In genomic region chr1:180515857-180516388, GRCh38 we compare ENCODE assay signal across 8 cellular contexts. TPM values are rescaled to one million over a fixed set of nuclear protein-coding genes. Genes with fewer than 3 reads are reported as not detected.
DNase-seq lines count a peak whose midpoint lies in the region; ATAC-seq and TF ChIP-seq lines count a peak whose summit lies in the region.

No MANE protein-coding gene starts in this region.

- peak; percentile 81 for TF ChIP-seq CTCF in AG09319 (IDR thresholded peaks at IDR 0.05; ENCODE audit: low read depth, low read length)
- peak; percentile 52 for TF ChIP-seq CTCF in WI38 (IDR thresholded peaks at IDR 0.05; ENCODE audit: low read depth, low read length)
- peak; percentile 84 for TF ChIP-seq CTCF in cardiac fibroblast (IDR thresholded peaks at IDR 0.05; ENCODE audit: low read depth, low read length)
- TF ChIP-seq CTCF in kidney epithelial cell (IDR thresholded peaks at IDR 0.05; ENCODE audit: insufficient read depth, low read length, poor library complexity, severe bottlenecking): peak; percentile 80

- DNase-seq in AG09319 (ENCODE audit: extremely low read depth, low read depth) (peak; percentile 63), NCI-H2227 treated with DMSO at 0.1 percent for 48 hours (lab: John Stamatoyannopoulos, UW) (peak; percentile 95), cardiac fibroblast (ENCODE audit: low read depth in 2 of 2) (peak; percentile 84 to 92), kidney epithelial cell (ENCODE audit: low read depth) (no peak)
- DNase-seq in stimulated activated CD4-positive, alpha-beta T cell treated with anti-CD3 and anti-CD28 coated beads, Interleukin-4, amount 100 ng/mL, for 1 hour: peak; percentile 33

- no peaks in the 10 kb centered on the region for H3K36me3 ChIP-seq in kidney epithelial cell (ENCODE audit: control insufficient read depth, insufficient read depth, low read length)

- ATAC-seq in GM18870 (IDR thresholded peaks at IDR 0.05; ENCODE audit: unreplicated experiment) (peak; percentile 84), HG03139 (IDR thresholded peaks at IDR 0.05; ENCODE audit: unreplicated experiment) (peak; percentile 96)

- H3K4me3 ChIP-seq in WI38 (ENCODE audit: low read depth, low read length) (no peak overlapping the region), cardiac fibroblast (replicated peaks in 1 of 2; ENCODE audit: low read depth in 2 of 2, low read length in 2 of 2) (no peak overlapping the region), kidney epithelial cell (ENCODE audit: low read depth, low read length) (no peak overlapping the region)

- no peaks in the 10 kb centered on the region for H3K27me3 ChIP-seq in kidney epithelial cell (ENCODE audit: control insufficient read depth, insufficient read depth, low read length)

RNA-seq across cellular contexts. Expression of gene ACBD6, which starts 13.5 kb away (rescaled TPM):
- 73.2 and 86.5 TPM in 2 replicates for total RNA-seq in kidney epithelial cell

RNA-seq across cellular contexts. Expression of gene OVAAL, which starts 42.8 kb away (rescaled TPM):
- total RNA-seq in kidney epithelial cell: not detected in 2 replicates
